In the genomic region with DNA sequence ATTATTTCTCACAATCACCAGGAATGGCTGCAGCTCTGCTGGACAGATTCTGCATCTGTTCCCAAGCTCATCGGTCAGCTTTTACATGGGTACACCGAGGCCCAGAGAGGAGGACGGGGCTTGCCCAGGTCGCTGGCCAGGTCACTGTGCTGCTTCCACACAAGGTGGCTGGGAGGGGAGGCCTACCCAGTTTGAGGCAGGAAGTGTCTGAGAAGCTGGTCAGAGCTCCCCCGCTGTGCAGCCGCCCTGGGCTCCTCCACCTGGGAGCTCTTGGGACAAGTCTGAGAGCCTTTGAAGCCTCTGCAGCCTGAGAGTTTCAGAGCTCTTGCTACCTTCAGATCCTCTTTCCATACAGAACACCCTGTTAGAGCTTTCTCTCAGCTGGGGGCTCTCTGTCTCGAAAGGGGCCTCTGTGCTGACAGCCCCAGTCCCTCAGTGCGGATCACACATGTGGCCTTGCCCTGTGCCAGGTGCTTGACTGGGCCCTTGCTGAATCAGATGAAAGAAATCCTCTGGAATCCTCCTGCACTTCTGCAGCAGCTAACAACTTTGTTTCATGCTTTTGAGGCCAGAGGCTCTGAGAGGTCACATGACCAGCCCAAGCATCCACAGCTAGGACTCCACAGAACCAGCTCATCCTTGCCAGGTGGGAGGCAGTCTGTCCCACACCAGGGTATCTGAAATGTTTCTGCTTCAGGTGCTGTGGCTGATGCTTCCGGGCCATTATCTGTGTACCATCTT, we compare ENCODE assay signal across 10 cellular contexts.
DNase-seq lines count a peak whose midpoint lies in the region; ATAC-seq and TF ChIP-seq lines count a peak whose summit lies in the region.
"Had no signal": no experiment of that assay in that cellular context is flagged by ENCODE, and none has a peak within 500 bp of the region (broad histone marks: within the 10 kb centered on the region; RNA-seq: fewer than 3 reads in every experiment).

No MANE protein-coding gene starts in this region.

- no peak for TF ChIP-seq POLR2A in NB4 (IDR thresholded peaks at IDR 0.05; ENCODE audit: extremely low read depth, insufficient read length)
- TF ChIP-seq POLR2A in spleen (IDR thresholded peaks at IDR 0.05) = no peak

- H3K9me2 ChIP-seq in GM23248 (ENCODE audit: insufficient read depth) = no peaks in the 10 kb centered on the region

- H3K23ac ChIP-seq in trophoblast cell (ENCODE audit: low read length) = no peak overlapping the region

- peaks cover 24% of the 10 kb centered on the region for H3K79me2 ChIP-seq in DND-41 (ENCODE audit: insufficient read depth, low read length)
- no peaks in the 10 kb centered on the region for H3K79me2 ChIP-seq in trophoblast cell (ENCODE audit: control insufficient read depth, insufficient read depth, low read length, poor library complexity)
- H3K79me2 ChIP-seq in GM23248 (ENCODE audit: insufficient read depth) = no peaks in the 10 kb centered on the region

- intact Hi-C loops in spleen (cut with DNase I; ENCODE audit: low total_unique reads) = no loop called here

- in situ Hi-C loops in GM23248 (cut with MboI) = no loop called here

- H3K4me1 ChIP-seq in DND-41 (ENCODE audit: insufficient read depth, low read length) (peaks cover 78% of the 10 kb centered on the region), trophoblast cell (ENCODE audit: control insufficient read depth in 1 of 2, insufficient read depth in 2 of 2, low read length in 2 of 2) (peaks cover 17 to 23% of the 10 kb centered on the region in 2 experiments), GM23248 (ENCODE audit: insufficient read depth) (peaks cover 14% of the 10 kb centered on the region), spleen (peaks cover 0 to 42% (median 21%) of the 10 kb centered on the region in 6 donors)

- H2BK12ac ChIP-seq in trophoblast cell (ENCODE audit: low read length) = peak overlapping the region; percentile 2

- no peak overlapping the region for H4K91ac ChIP-seq in trophoblast cell (ENCODE audit: low read depth, low read length)

- WGBS in trophoblast cell (ENCODE audit: extremely low coverage, insufficient coverage, insufficient read length) = no CpG with 5 or more reads among the region's 9 CpGs
- 95 to 96% methylated on average over 9 of the region's 9 CpGs for WGBS in GM23248 (ENCODE audit: low coverage in 1 of 2, low lambda C conversion rate in 2 of 2, missing lambda C conversion rate in 2 of 2), 2 experiments
- 73 to 87% (median 83%) methylated on average over 5 to 9 of the region's 9 CpGs for WGBS in spleen, 5 donors

- peaks cover 24% of the 10 kb centered on the region for H3K36me3 ChIP-seq in DND-41 (ENCODE audit: insufficient read depth, low read length)
- H3K36me3 ChIP-seq in trophoblast cell (ENCODE audit: control insufficient read depth in 1 of 2, insufficient read depth in 2 of 2, low read length in 2 of 2) = peaks cover 3 to 5% of the 10 kb centered on the region in 2 experiments
- H3K36me3 ChIP-seq in GM23248 (ENCODE audit: low read depth) = no peaks in the 10 kb centered on the region
- peaks cover 0 to 86% (median 6%) of the 10 kb centered on the region in 6 donors for H3K36me3 ChIP-seq in spleen

- no peak overlapping the region for H4K8ac ChIP-seq in trophoblast cell (ENCODE audit: low read depth, low read length)

- no peak overlapping the region for H3K4ac ChIP-seq in trophoblast cell (ENCODE audit: low read depth, low read length)

- H3K27ac ChIP-seq in DND-41 (ENCODE audit: low read length) (peak overlapping the region; percentile 98), trophoblast cell (ENCODE audit: low read depth, low read length) (no peak overlapping the region), GM23248 (no peak overlapping the region), spleen (peak overlapping the region in 4 of 8 donors; percentile 29 to 58 (median 44))
- H3K27ac ChIP-seq: dorsolateral prefrontal cortex had no signal

- peaks cover 11% of the 10 kb centered on the region for H3K79me1 ChIP-seq in trophoblast cell (ENCODE audit: low read length)

- no peaks in the 10 kb centered on the region for H3K9me3 Mint-ChIP-seq in activated naive CD8-positive, alpha-beta T cell treated with anti-CD3 and anti-CD28 coated beads, Interleukin-2, amount 50 U/mL, for 24 hours

- H3F3A ChIP-seq in GM23248 (ENCODE audit: insufficient read depth) = no peaks in the 10 kb centered on the region

- H2AFZ ChIP-seq in DND-41 (ENCODE audit: low read depth, low read length) = no peak overlapping the region
- H2AFZ ChIP-seq in trophoblast cell (ENCODE audit: insufficient read depth, low read length, poor library complexity) = no peak overlapping the region
- no peak overlapping the region for H2AFZ ChIP-seq in GM23248

- no peaks in the 10 kb centered on the region for H3K27me3 Mint-ChIP-seq in activated naive CD8-positive, alpha-beta T cell treated with anti-CD3 and anti-CD28 coated beads, Interleukin-2, amount 50 U/mL, for 24 hours

- H4K20me1 ChIP-seq in DND-41 (ENCODE audit: insufficient read depth, low read length) = no peaks in the 10 kb centered on the region
- H4K20me1 ChIP-seq in GM23248 (ENCODE audit: insufficient read depth) = no peaks in the 10 kb centered on the region

- H3K9me3 ChIP-seq in DND-41 (ENCODE audit: insufficient read depth, low read length, severe bottlenecking) = no peaks in the 10 kb centered on the region
- H3K9me3 ChIP-seq in trophoblast cell (ENCODE audit: insufficient read depth, low read depth, low read length) = no peaks in the 10 kb centered on the region
- no peaks in the 10 kb centered on the region for H3K9me3 ChIP-seq in GM23248 (ENCODE audit: low read depth)
- no peaks in the 10 kb centered on the region for H3K9me3 ChIP-seq in spleen

- H4K12ac ChIP-seq in trophoblast cell (ENCODE audit: low read depth, low read length) = no peak overlapping the region

- DNase-seq in DND-41 (no peak), NB4 (ENCODE audit: low read depth) (peak; percentile 34), trophoblast cell (peak in 1 of 2 donors; percentile 60), DMS79 treated with DMSO at 0.1 percent for 48 hours (lab: John Stamatoyannopoulos, UW) (no peak), GM23248 (no peak), NCI-H69 (lab: John Stamatoyannopoulos, UW) (no peak), spleen (no peak)
- DNase-seq in activated naive CD8-positive, alpha-beta T cell treated with anti-CD3 and anti-CD28 coated beads, Interleukin-2, amount 50 U/mL, for 24 hours = no peak
- DNase-seq: GOT3 had no signal

- H2BK5ac ChIP-seq in trophoblast cell (ENCODE audit: low read depth, low read length, poor library complexity) = no peak overlapping the region

- H3K4me1 Mint-ChIP-seq in activated naive CD8-positive, alpha-beta T cell treated with anti-CD3 and anti-CD28 coated beads, Interleukin-2, amount 50 U/mL, for 24 hours = peaks cover 87% of the 10 kb centered on the region

- H3K27me3 ChIP-seq in DND-41 (ENCODE audit: insufficient read depth, low read length, poor library complexity) (no peaks in the 10 kb centered on the region), trophoblast cell (ENCODE audit: insufficient read depth, low read length) (no peaks in the 10 kb centered on the region), GM23248 (replicated peaks; ENCODE audit: insufficient read depth) (no peaks in the 10 kb centered on the region), spleen (replicated peaks in 1 of 7) (no peaks in the 10 kb centered on the region)
- H3K27me3 ChIP-seq: dorsolateral prefrontal cortex had no signal

- H3K4me2 ChIP-seq in DND-41 (ENCODE audit: insufficient read depth, low read length) = peak overlapping the region; percentile 58
- no peak overlapping the region for H3K4me2 ChIP-seq in trophoblast cell (ENCODE audit: low read length)
- H3K4me2 ChIP-seq in GM23248 (ENCODE audit: unreplicated experiment) = no peak overlapping the region

- H3K4me3 Mint-ChIP-seq in activated naive CD8-positive, alpha-beta T cell treated with anti-CD3 and anti-CD28 coated beads, Interleukin-2, amount 50 U/mL, for 24 hours = no peak overlapping the region

- H3K36me3 Mint-ChIP-seq in activated naive CD8-positive, alpha-beta T cell treated with anti-CD3 and anti-CD28 coated beads, Interleukin-2, amount 50 U/mL, for 24 hours (ENCODE audit: low read depth) = peaks cover 17% of the 10 kb centered on the region

- H3K18ac ChIP-seq in trophoblast cell (ENCODE audit: low read length) = no peak overlapping the region

- peak overlapping the region; percentile 52 for H3K27ac Mint-ChIP-seq in activated naive CD8-positive, alpha-beta T cell treated with anti-CD3 and anti-CD28 coated beads, Interleukin-2, amount 50 U/mL, for 24 hours

- TF ChIP-seq CTCF in DND-41 (IDR thresholded peaks at IDR 0.05; ENCODE audit: borderline replicate concordance, extremely low read depth, low read length, poor library complexity, severe bottlenecking) = no peak
- TF ChIP-seq CTCF in NB4 (IDR thresholded peaks at IDR 0.05; ENCODE audit: low read depth, low read length) = no peak
- no peak for TF ChIP-seq CTCF in spleen (IDR thresholded peaks at IDR 0.05 in 8 of 11, conservative IDR thresholded peaks at IDR 0.05 in 3 of 11)

- H2AK5ac ChIP-seq in trophoblast cell (ENCODE audit: low read length) = no peak overlapping the region

- H3K9ac ChIP-seq in DND-41 (ENCODE audit: low read depth, low read length) = peak overlapping the region; percentile 64
- no peak overlapping the region for H3K9ac ChIP-seq in trophoblast cell (ENCODE audit: low read length)
- no peak overlapping the region for H3K9ac ChIP-seq in GM23248

- ATAC-seq in DND-41 (ENCODE audit: insufficient read depth, low read depth) = peak; percentile 78
- ATAC-seq in activated naive CD8-positive, alpha-beta T cell treated with anti-CD3 and anti-CD28 coated beads, Interleukin-2, amount 50 U/mL, for 24 hours = peak; percentile 35

- peak overlapping the region in 1 of 2 experiments; percentile 40; a peak in 1 of 4 replicates for H3K4me3 ChIP-seq in DND-41 (ENCODE audit: low read depth in 1 of 2, low read length in 2 of 2)
- H3K4me3 ChIP-seq in NB4 (ENCODE audit: low read depth, low read length) = no peak overlapping the region
- no peak overlapping the region for H3K4me3 ChIP-seq in trophoblast cell (ENCODE audit: low read depth, low read length)
- no peak overlapping the region for H3K4me3 ChIP-seq in GM23248
- no peak overlapping the region for H3K4me3 ChIP-seq in spleen
- H3K4me3 ChIP-seq: dorsolateral prefrontal cortex had no signal

- no peak overlapping the region for H2BK120ac ChIP-seq in trophoblast cell (ENCODE audit: insufficient read depth, low read length, poor library complexity)

- no peak overlapping the region for H3K14ac ChIP-seq in trophoblast cell (ENCODE audit: low read length)
